ENCODE assay signal across 17 cellular contexts in the genomic region with DNA sequence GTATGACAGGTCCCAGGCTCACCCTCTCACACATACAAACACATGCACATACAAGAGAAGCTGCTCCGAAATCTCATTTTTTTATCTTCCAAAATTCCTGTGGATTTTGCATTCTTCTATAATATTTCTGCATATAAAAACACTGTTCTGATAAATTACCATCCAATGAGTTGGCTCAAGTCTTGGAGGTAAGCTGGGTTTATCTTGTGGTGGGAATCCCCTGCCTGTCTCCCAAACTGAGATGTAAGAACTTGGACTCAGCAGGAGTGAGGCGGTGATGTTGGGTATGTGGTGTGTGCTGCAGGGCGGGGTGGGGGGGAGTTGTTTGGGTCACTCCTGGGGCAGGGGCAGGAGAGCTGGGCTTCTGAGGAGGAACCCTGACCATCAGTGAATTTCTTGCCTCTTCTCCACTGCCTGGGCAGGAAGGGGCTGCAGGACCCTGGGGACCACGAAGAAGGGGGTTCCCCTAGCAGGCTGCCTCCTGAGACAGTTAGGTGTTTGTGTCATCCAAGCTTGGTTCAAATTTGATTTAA. TPM values are rescaled to one million over a fixed set of nuclear protein-coding genes. Genes with fewer than 3 reads are reported as not detected.
DNase-seq lines count a peak whose midpoint lies in the region; ATAC-seq and TF ChIP-seq lines count a peak whose summit lies in the region.
"Had no signal": no experiment of that assay in that cellular context is flagged by ENCODE, and none has a peak within 500 bp of the region (broad histone marks: within the 10 kb centered on the region; RNA-seq: fewer than 3 reads in every experiment).

No MANE protein-coding gene starts in this region.

- CTCF ChIA-PET in WTC11 (lab: Charles Lee): interaction anchor here (0.7 to 3.9 kb wide), 4 partner anchors 24 to 86 kb away, joined by 3 to 16 read pairs (median 4); no protein-coding TSS in a partner anchor

- TF ChIP-seq EP300 in stomach (IDR thresholded peaks at IDR 0.05): no peak

- peaks cover 27% of the 10 kb centered on the region for H3K27me3 Mint-ChIP-seq in activated T-cell treated with anti-CD3 and anti-CD28 coated beads, Interleukin-2, amount 50 U/mL, for 24 hours
- H3K27me3 Mint-ChIP-seq in activated T-cell treated with anti-CD3 and anti-CD28 coated beads, Interleukin-2, amount 50 U/mL, for 72 hours (ENCODE audit: low read depth): peaks cover 34% of the 10 kb centered on the region
- peaks cover 40% of the 10 kb centered on the region for H3K27me3 Mint-ChIP-seq in WTC11 (ENCODE audit: low read depth)

- H3K4me1 ChIP-seq in stomach: peaks cover 6 to 19% (median 9%) of the 10 kb centered on the region in 4 donors

- H3K36me3 ChIP-seq in stomach: no peaks in the 10 kb centered on the region

- H3K9me3 Mint-ChIP-seq in activated T-cell treated with anti-CD3 and anti-CD28 coated beads, Interleukin-2, amount 50 U/mL, for 24 hours: no peaks in the 10 kb centered on the region
- no peaks in the 10 kb centered on the region for H3K9me3 Mint-ChIP-seq in activated T-cell treated with anti-CD3 and anti-CD28 coated beads, Interleukin-2, amount 50 U/mL, for 72 hours
- H3K9me3 Mint-ChIP-seq in WTC11: no peaks in the 10 kb centered on the region
- H3K9me3 Mint-ChIP-seq: GM23338 had no signal

- H3K27ac Mint-ChIP-seq in activated T-cell treated with anti-CD3 and anti-CD28 coated beads, Interleukin-2, amount 50 U/mL, for 24 hours: no peak overlapping the region
- H3K27ac Mint-ChIP-seq in activated T-cell treated with anti-CD3 and anti-CD28 coated beads, Interleukin-2, amount 50 U/mL, for 72 hours: no peak overlapping the region
- no peak overlapping the region for H3K27ac Mint-ChIP-seq in WTC11
- H3K27ac Mint-ChIP-seq: GM23338 had no signal

- TF ChIP-seq POLR2A in stomach (IDR thresholded peaks at IDR 0.05): no peak

- H3K27ac ChIP-seq in stomach: no peak overlapping the region

- no peaks in the 10 kb centered on the region for H3K36me3 Mint-ChIP-seq in activated T-cell treated with anti-CD3 and anti-CD28 coated beads, Interleukin-2, amount 50 U/mL, for 24 hours (ENCODE audit: low read depth)
- H3K36me3 Mint-ChIP-seq in activated T-cell treated with anti-CD3 and anti-CD28 coated beads, Interleukin-2, amount 50 U/mL, for 72 hours (ENCODE audit: insufficient read depth in 2 of 2): no peaks in the 10 kb centered on the region
- H3K36me3 Mint-ChIP-seq in WTC11: no peaks in the 10 kb centered on the region

- no peaks in the 10 kb centered on the region for H3K9me3 ChIP-seq in stomach

- no peak for TF ChIP-seq CTCF in stomach (IDR thresholded peaks at IDR 0.05)
- TF ChIP-seq CTCF in WTC11 (IDR thresholded peaks at IDR 0.05): no peak

- H3K27me3 ChIP-seq in stomach: peaks cover 0 to 42% (median 24%) of the 10 kb centered on the region in 3 donors

- POLR2A ChIA-PET in WTC11 (lab: Charles Lee): interaction anchor here (0.7 kb wide), 1 partner anchor 407 kb away, joined by 3 read pairs; no protein-coding TSS in a partner anchor

- no peaks in the 10 kb centered on the region for H3K4me1 Mint-ChIP-seq in activated T-cell treated with anti-CD3 and anti-CD28 coated beads, Interleukin-2, amount 50 U/mL, for 24 hours (ENCODE audit: low read depth)
- H3K4me1 Mint-ChIP-seq in activated T-cell treated with anti-CD3 and anti-CD28 coated beads, Interleukin-2, amount 50 U/mL, for 72 hours (ENCODE audit: low read depth): no peaks in the 10 kb centered on the region
- H3K4me1 Mint-ChIP-seq in WTC11: peaks cover 20% of the 10 kb centered on the region

- peak; percentile 9 for DNase-seq in activated T-cell treated with anti-CD3 and anti-CD28 coated beads, Interleukin-2, amount 50 U/mL, for 24 hours
- DNase-seq in activated T-cell treated with anti-CD3 and anti-CD28 coated beads, Interleukin-2, amount 50 U/mL, for 72 hours: no peak
- peak; percentile 70 for DNase-seq in NCI-H226
- DNase-seq in islet precursor cell: peak; percentile 33
- DNase-seq in stomach: peak; percentile 2
- DNase-seq in WTC11 (ENCODE audit: low spot score): no peak
- DNase-seq in OCI-M2 (lab: John Stamatoyannopoulos, UW; ENCODE audit: unreplicated experiment): no peak
- DNase-seq: C1 segment of cervical spinal cord, DND-41, NCI-H1417 treated with DMSO at 0.1 percent for 48 hours, NCI-H2081, NCI-H510A treated with DMSO at 0.1 percent for 48 hours, NCI-H82, SHP77 had no signal

- H3K4me3 Mint-ChIP-seq in activated T-cell treated with anti-CD3 and anti-CD28 coated beads, Interleukin-2, amount 50 U/mL, for 24 hours: no peak overlapping the region
- no peak overlapping the region for H3K4me3 Mint-ChIP-seq in activated T-cell treated with anti-CD3 and anti-CD28 coated beads, Interleukin-2, amount 50 U/mL, for 72 hours
- no peak overlapping the region for H3K4me3 Mint-ChIP-seq in WTC11

- no peak for ATAC-seq in activated T-cell treated with anti-CD3 and anti-CD28 coated beads, Interleukin-2, amount 50 U/mL, for 72 hours (replicated peaks in 1 of 2)
- ATAC-seq in WTC11 (no peak), esophagus mucosa (no peak)

- H3K4me3 ChIP-seq in stomach: no peak overlapping the region
- H3K4me3 ChIP-seq: K562 had no signal

- intact Hi-C loops in stomach (cut with DNase I; ENCODE audit: low total_unique reads): no loop called here

- WGBS in stomach, 5 donors: 78 to 93% (median 85%) methylated on average over 4 of the region's 4 CpGs

TF ChIP-seq in WTC11, 78 proteins besides CTCF, POLR2A, EP300 and RAD21 (continues in another document):
- TF ChIP-seq IRF2 (CRISPR knock-in tag; IDR thresholded peaks at IDR 0.05; ENCODE audit: borderline replicate concordance, low read depth) (no peak), ZNF121 (CRISPR knock-in tag; IDR thresholded peaks at IDR 0.05) (no peak), ZNF263 (CRISPR knock-in tag; IDR thresholded peaks at IDR 0.05; ENCODE audit: low read depth) (no peak), ZNF232 (CRISPR knock-in tag; IDR thresholded peaks at IDR 0.05) (no peak), NR2C2 (CRISPR knock-in tag; IDR thresholded peaks at IDR 0.05) (no peak), JUN (CRISPR knock-in tag; IDR thresholded peaks at IDR 0.05) (no peak), SP1 (CRISPR knock-in tag; conservative IDR thresholded peaks at IDR 0.05) (no peak), RELA (CRISPR knock-in tag; IDR thresholded peaks at IDR 0.05; ENCODE audit: borderline replicate concordance) (no peak)
- TF ChIP-seq, protein P1, sequence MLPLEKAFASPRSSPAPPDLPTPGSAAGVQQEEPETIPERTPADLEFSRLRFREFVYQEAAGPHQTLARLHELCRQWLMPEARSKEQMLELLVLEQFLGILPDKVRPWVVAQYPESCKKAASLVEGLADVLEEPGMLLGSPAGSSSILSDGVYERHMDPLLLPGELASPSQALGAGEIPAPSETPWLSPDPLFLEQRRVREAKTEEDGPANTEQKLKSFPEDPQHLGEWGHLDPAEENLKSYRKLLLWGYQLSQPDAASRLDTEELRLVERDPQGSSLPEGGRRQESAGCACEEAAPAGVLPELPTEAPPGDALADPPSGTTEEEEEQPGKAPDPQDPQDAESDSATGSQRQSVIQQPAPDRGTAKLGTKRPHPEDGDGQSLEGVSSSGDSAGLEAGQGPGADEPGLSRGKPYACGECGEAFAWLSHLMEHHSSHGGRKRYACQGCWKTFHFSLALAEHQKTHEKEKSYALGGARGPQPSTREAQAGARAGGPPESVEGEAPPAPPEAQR (CRISPR knock-in tag; IDR thresholded peaks at IDR 0.05): no peak
- TF ChIP-seq, protein P2, sequence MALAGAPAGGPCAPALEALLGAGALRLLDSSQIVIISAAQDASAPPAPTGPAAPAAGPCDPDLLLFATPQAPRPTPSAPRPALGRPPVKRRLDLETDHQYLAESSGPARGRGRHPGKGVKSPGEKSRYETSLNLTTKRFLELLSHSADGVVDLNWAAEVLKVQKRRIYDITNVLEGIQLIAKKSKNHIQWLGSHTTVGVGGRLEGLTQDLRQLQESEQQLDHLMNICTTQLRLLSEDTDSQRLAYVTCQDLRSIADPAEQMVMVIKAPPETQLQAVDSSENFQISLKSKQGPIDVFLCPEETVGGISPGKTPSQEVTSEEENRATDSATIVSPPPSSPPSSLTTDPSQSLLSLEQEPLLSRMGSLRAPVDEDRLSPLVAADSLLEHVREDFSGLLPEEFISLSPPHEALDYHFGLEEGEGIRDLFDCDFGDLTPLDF (CRISPR knock-in tag; IDR thresholded peaks at IDR 0.05): no peak
- TF ChIP-seq, protein P3, sequence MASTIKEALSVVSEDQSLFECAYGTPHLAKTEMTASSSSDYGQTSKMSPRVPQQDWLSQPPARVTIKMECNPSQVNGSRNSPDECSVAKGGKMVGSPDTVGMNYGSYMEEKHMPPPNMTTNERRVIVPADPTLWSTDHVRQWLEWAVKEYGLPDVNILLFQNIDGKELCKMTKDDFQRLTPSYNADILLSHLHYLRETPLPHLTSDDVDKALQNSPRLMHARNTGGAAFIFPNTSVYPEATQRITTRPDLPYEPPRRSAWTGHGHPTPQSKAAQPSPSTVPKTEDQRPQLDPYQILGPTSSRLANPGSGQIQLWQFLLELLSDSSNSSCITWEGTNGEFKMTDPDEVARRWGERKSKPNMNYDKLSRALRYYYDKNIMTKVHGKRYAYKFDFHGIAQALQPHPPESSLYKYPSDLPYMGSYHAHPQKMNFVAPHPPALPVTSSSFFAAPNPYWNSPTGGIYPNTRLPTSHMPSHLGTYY (CRISPR knock-in tag; IDR thresholded peaks at IDR 0.05): no peak

RNA-seq across cellular contexts. Expression of a gene that starts 6.8 kb away (rescaled TPM):
- total RNA-seq in activated T-cell treated with anti-CD3 and anti-CD28 coated beads, Interleukin-2, amount 50 U/mL, for 72 hours: not detected
- 1 to 10 TPM in 1 of 5 donors, under 1 TPM in 1, not detected in 3; 0.29 to 1.3 TPM for total RNA-seq in stomach
- 1 to 10 TPM; 1.2 to 2.9 (median 2.1) TPM for polyA plus RNA-seq in stomach
- total RNA-seq in WTC11 (2021): 0.11 to 0.16 TPM in 2 of 3 replicates, not detected in the other
- 1.0 TPM for total RNA-seq in esophagus mucosa
- total RNA-seq: GM23338, K562 had no signal
- polyA plus RNA-seq: GM23338, K562 had no signal

RNA-seq across cellular contexts. Expression of a gene that starts 42.7 kb away (rescaled TPM):
- under 1 TPM; 0.05 to 0.07 TPM for total RNA-seq in activated T-cell treated with anti-CD3 and anti-CD28 coated beads, Interleukin-2, amount 50 U/mL, for 72 hours
- total RNA-seq in stomach (10 to 100 TPM; 29.9 to 66.5 (median 38.8) TPM), WTC11 (2021) (16.5 to 18.2 TPM (median 16.9 TPM) in 3 replicates), esophagus mucosa (5.4 TPM)
- 10 to 100 TPM in 2 of 3 donors, 1 to 10 TPM in 1; 5.0 to 13.1 (median 10.8) TPM for polyA plus RNA-seq in stomach

RNA-seq across cellular contexts. Expression of a gene that starts 47.3 kb away (rescaled TPM):
- total RNA-seq in activated T-cell treated with anti-CD3 and anti-CD28 coated beads, Interleukin-2, amount 50 U/mL, for 72 hours: not detected
- 10 to 100 TPM in 1 of 5 donors, 1 to 10 TPM in 2, not detected in 2; 1.0 to 13.3 (median 1.3) TPM for total RNA-seq in stomach
- polyA plus RNA-seq in stomach: 1 to 10 TPM in 1 of 3 donors, under 1 TPM in 1, not detected in 1; 0.81 to 4.7 TPM
- total RNA-seq in WTC11 (2021): 0.94 to 1.2 TPM (median 1.2 TPM) in 3 replicates
- 44.3 TPM for total RNA-seq in esophagus mucosa
- total RNA-seq: K562 had no signal
- polyA plus RNA-seq: K562 had no signal

Comparison
In these comparisons a context has a peak if more than half of its experiments do, and no peak if none do; other contexts are left out.
1. DNase-seq: peak in activated T-cell treated with anti-CD3 and anti-CD28 coated beads, Interleukin-2, amount 50 U/mL, for 24 hours (single experiment), NCI-H226 (single experiment), islet precursor cell (single experiment) and stomach (single experiment); none in activated T-cell treated with anti-CD3 and anti-CD28 coated beads, Interleukin-2, amount 50 U/mL, for 72 hours (0 of 2), WTC11 (single experiment) and OCI-M2 (single experiment).